9 cellular contexts compared by ENCODE assay signal in the genomic region with DNA sequence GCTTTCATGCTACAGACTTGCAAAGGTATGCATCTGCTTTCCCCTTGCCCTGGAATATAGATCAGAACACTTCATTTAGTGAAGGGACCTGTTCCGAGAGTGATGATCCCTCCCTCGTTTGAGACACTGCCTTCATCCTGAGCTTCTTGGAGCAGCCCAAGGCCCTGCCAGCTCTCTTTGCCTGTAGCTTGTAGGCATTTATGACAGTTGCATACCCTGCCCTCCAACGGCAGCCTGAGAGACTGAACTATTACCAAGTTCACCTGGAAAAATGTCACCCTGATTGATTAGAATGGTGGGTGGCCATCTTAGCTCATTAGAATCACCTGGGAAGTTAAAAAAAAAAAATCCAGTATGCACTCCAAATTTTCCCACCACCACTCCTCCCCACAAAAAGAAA. TPM values are rescaled to one million over a fixed set of nuclear protein-coding genes. Genes with fewer than 3 reads are reported as not detected.
DNase-seq lines count a peak whose midpoint lies in the region; ATAC-seq, FAIRE-seq and TF ChIP-seq lines count a peak whose summit lies in the region.
"Had no signal": no experiment of that assay in that cellular context is flagged by ENCODE, and none has a peak within 500 bp of the region (broad histone marks: within the 10 kb centered on the region; RNA-seq: fewer than 3 reads in every experiment).

No MANE protein-coding gene starts in this region.

- no peak overlapping the region for H4K8ac ChIP-seq in H1 (ENCODE audit: extremely low read depth, insufficient read depth, low read length)

- H3K27ac Mint-ChIP-seq in nephron progenitor cell = no peak overlapping the region

- no peak for TF ChIP-seq EP300 in H1 (IDR thresholded peaks at IDR 0.05; ENCODE audit: borderline replicate concordance in 1 of 2, low read depth in 2 of 2, low read length in 2 of 2)

- H3K4me3 Mint-ChIP-seq in nephron progenitor cell = peak overlapping the region; percentile 92

- 73% methylated on average over 3 of the region's 3 CpGs; no CpG with 5 or more reads in 1 of the 2 experiments for WGBS in H1 (ENCODE audit: extremely low coverage in 1 of 2, insufficient coverage in 1 of 2, insufficient read length in 1 of 2, insufficient replicate concordance in 2 of 2, low coverage in 1 of 2, low lambda C conversion rate in 2 of 2, missing lambda C conversion rate in 1 of 2), 2 experiments

- H2AFZ ChIP-seq in ACC112 (ENCODE audit: low read length, unreplicated experiment) = no peak overlapping the region
- peak overlapping the region; percentile 76; the same call in 1 of the 2 replicates for H2AFZ ChIP-seq in Karpas-422 (ENCODE audit: low read length)
- H2AFZ ChIP-seq in H1 (ENCODE audit: low read length) = no peak overlapping the region

- no peak overlapping the region for H2BK15ac ChIP-seq in H1 (ENCODE audit: low read length)

- H3K79me2 ChIP-seq in ACC112 (ENCODE audit: control insufficient read depth, insufficient read depth, low read length, unreplicated experiment) (no peaks in the 10 kb centered on the region), Karpas-422 (ENCODE audit: low read length) (no peaks in the 10 kb centered on the region), H1 (ENCODE audit: control insufficient read depth in 1 of 2, insufficient read depth in 2 of 2, low read length in 2 of 2) (no peaks in the 10 kb centered on the region)

- DNase-seq in Karpas-422 = peak; percentile 38
- no peak for DNase-seq in H1 (ENCODE audit: low read depth in 1 of 2, low spot score in 2 of 2)
- no peak for DNase-seq in nephron progenitor cell
- DNase-seq in NCI-H187 (lab: John Stamatoyannopoulos, UW) = no peak
- no peak for DNase-seq in NAMALWA (ENCODE audit: low spot score)
- DNase-seq: NCI-H2081 treated with DMSO at 0.1 percent for 48 hours had no signal

- H3K18ac ChIP-seq in H1 (ENCODE audit: extremely low read depth, low read length) = no peak overlapping the region

- no peak overlapping the region for H2AK5ac ChIP-seq in H1 (ENCODE audit: low read depth, low read length)

- no peaks in the 10 kb centered on the region for H3K9me2 ChIP-seq in Karpas-422 (replicated peaks; ENCODE audit: insufficient read depth, low read length)

- H4K20me1 ChIP-seq in Karpas-422 (ENCODE audit: insufficient read depth, low read depth, low read length) (no peaks in the 10 kb centered on the region), H1 (replicated peaks in 1 of 2; ENCODE audit: control insufficient read depth in 1 of 2, insufficient read depth in 2 of 2, low read length in 2 of 2) (peaks cover 0 to 1% of the 10 kb centered on the region in 2 experiments)

- no peak overlapping the region for H3K56ac ChIP-seq in H1 (replicated peaks; ENCODE audit: insufficient read length, low read depth, low read length)

- no peak for TF ChIP-seq POLR2A in H1 (IDR thresholded peaks at IDR 0.05; ENCODE audit: control extremely low read depth in 1 of 2, low read depth in 2 of 2, low read length in 2 of 2)

- H3K27ac ChIP-seq in ACC112 (ENCODE audit: low read depth, low read length) = no peak overlapping the region
- no peak overlapping the region for H3K27ac ChIP-seq in Karpas-422 (ENCODE audit: low read length)
- H3K27ac ChIP-seq in H1 (ENCODE audit: low read depth, low read length) = no peak overlapping the region

- POLR2A ChIA-PET in H1 (lab: Charles Lee; ENCODE audit: partially characterized antibody) = interaction anchor here (1.5 kb wide), 1 partner anchor 55 kb away, joined by 6 read pairs; the partner anchor contains the start of gene PEX26

- H3K36me3 Mint-ChIP-seq in nephron progenitor cell (ENCODE audit: low read depth) = no peaks in the 10 kb centered on the region

- H2BK20ac ChIP-seq in H1 (ENCODE audit: low read length) = no peak overlapping the region

- peak overlapping the region; percentile 98 for H3K4me2 ChIP-seq in Karpas-422 (ENCODE audit: low read depth, low read length, poor library complexity, severe bottlenecking)
- peak overlapping the region; percentile 92 to 95; a peak in 2 of 4 replicates for H3K4me2 ChIP-seq in H1 (ENCODE audit: insufficient read depth in 1 of 2, low read depth in 2 of 2, low read length in 2 of 2)

- H3K4ac ChIP-seq in H1 (replicated peaks; ENCODE audit: insufficient read length, low read depth, low read length) = no peak overlapping the region

- peaks cover 77% of the 10 kb centered on the region for H3K27me3 Mint-ChIP-seq in nephron progenitor cell (ENCODE audit: low read depth, poor library complexity)

- TF ChIP-seq CTCF in H1 (IDR thresholded peaks at IDR 0.05; ENCODE audit: control extremely low read depth in 1 of 3, insufficient read depth in 1 of 3, low read depth in 1 of 3, low read length in 3 of 3) = no peak
- TF ChIP-seq CTCF in nephron progenitor cell (IDR thresholded peaks at IDR 0.05) = no peak

- ATAC-seq in HG03039 (IDR thresholded peaks at IDR 0.05; ENCODE audit: unreplicated experiment) = no peak
- ATAC-seq in GM21526 (IDR thresholded peaks at IDR 0.05; ENCODE audit: low FRiP score, unreplicated experiment) = no peak

- CTCF ChIA-PET in H1 (lab: Charles Lee; ENCODE audit: partially characterized antibody) = interaction anchor here (0.7 to 1.6 kb wide), 6 partner anchors 11 to 733 kb away, joined by 3 to 6 read pairs (median 3); no protein-coding TSS in a partner anchor

- H3K4me1 Mint-ChIP-seq in nephron progenitor cell = peaks cover 19% of the 10 kb centered on the region

- no peak for FAIRE-seq in H1 (lab: Jason Lieb, UNC)

- no peaks in the 10 kb centered on the region for H3K9me3 ChIP-seq in Karpas-422 (ENCODE audit: low read length)
- no peaks in the 10 kb centered on the region for H3K9me3 ChIP-seq in H1 (ENCODE audit: insufficient read depth in 2 of 2, low read depth in 1 of 2, low read length in 1 of 2)

- TF ChIP-seq RAD21 in H1 (IDR thresholded peaks at IDR 0.05 in 1 of 2, conservative IDR thresholded peaks at IDR 0.05 in 1 of 2; ENCODE audit: low read depth in 2 of 2, low read length in 2 of 2) = no peak

- no peaks in the 10 kb centered on the region for H3K36me3 ChIP-seq in ACC112 (ENCODE audit: insufficient read depth, low read length)
- H3K36me3 ChIP-seq in Karpas-422 (ENCODE audit: insufficient read depth, low read length) = no peaks in the 10 kb centered on the region
- no peaks in the 10 kb centered on the region for H3K36me3 ChIP-seq in H1 (ENCODE audit: control insufficient read depth in 2 of 4, insufficient read depth in 4 of 4, low read length in 3 of 4)

- H3K4me3 ChIP-seq in ACC112 (ENCODE audit: low read depth, low read length) (peak overlapping the region; percentile 85; the same call in 1 of the 2 replicates), Karpas-422 (ENCODE audit: low read length) (peak overlapping the region; percentile 88), H1 (ENCODE audit: extremely low read depth in 1 of 4, insufficient read depth in 2 of 4, low read depth in 3 of 4, low read length in 4 of 4) (peak overlapping the region in 1 of 4 experiments; percentile 66; a peak in 3 of 8 replicates)

- peaks cover 13% of the 10 kb centered on the region for H3K23me2 ChIP-seq in H1 (ENCODE audit: low read depth, low read length)

- H2BK5ac ChIP-seq in H1 (ENCODE audit: low read depth, low read length) = no peak overlapping the region

- no peaks in the 10 kb centered on the region for H3K9me3 Mint-ChIP-seq in nephron progenitor cell

- H3K14ac ChIP-seq in H1 (ENCODE audit: insufficient read length) = no peak overlapping the region

- H3K79me1 ChIP-seq in H1 (ENCODE audit: low read depth, low read length) = no peaks in the 10 kb centered on the region

- peaks cover 6% of the 10 kb centered on the region for H3K4me1 ChIP-seq in ACC112 (ENCODE audit: control insufficient read depth, insufficient read depth, low read length, unreplicated experiment)
- H3K4me1 ChIP-seq in Karpas-422 (ENCODE audit: low read length) = peaks cover 24% of the 10 kb centered on the region
- peaks cover 0 to 10% (median 5%) of the 10 kb centered on the region in 4 experiments; a peak in 6 of 7 replicates for H3K4me1 ChIP-seq in H1 (replicated peaks in 1 of 4; ENCODE audit: control insufficient read depth in 3 of 4, insufficient read depth in 4 of 4, low read length in 3 of 4)

- no peak overlapping the region for H4K91ac ChIP-seq in H1 (replicated peaks; ENCODE audit: insufficient read length, low read length)

- H3K23ac ChIP-seq in H1 (ENCODE audit: insufficient read length) = no peak overlapping the region

- H2BK120ac ChIP-seq in H1 (replicated peaks; ENCODE audit: low read depth, low read length) = no peak overlapping the region

- no peak overlapping the region for H2BK12ac ChIP-seq in H1 (ENCODE audit: low read depth, low read length)

- H4K5ac ChIP-seq in H1 (ENCODE audit: insufficient read length, low read depth, low read length) = no peak overlapping the region

- H3K9ac ChIP-seq in Karpas-422 (ENCODE audit: low read length) (peak overlapping the region; percentile 78), H1 (replicated peaks in 1 of 4; ENCODE audit: extremely low read depth in 1 of 4, low read depth in 3 of 4, low read length in 3 of 4) (no peak overlapping the region)

- H3K27me3 ChIP-seq in ACC112 (ENCODE audit: insufficient read depth, low read length) (no peaks in the 10 kb centered on the region), Karpas-422 (ENCODE audit: low read length) (no peaks in the 10 kb centered on the region), H1 (replicated peaks in 1 of 4; ENCODE audit: control insufficient read depth in 3 of 4, extremely low read depth in 1 of 4, insufficient read depth in 3 of 4, low read length in 3 of 4) (peaks cover 15 to 33% (median 25%) of the 10 kb centered on the region in 4 experiments)

RNA-seq across cellular contexts. Expression of gene MICAL3, which starts 1.5 kb away (rescaled TPM):
- total RNA-seq in Karpas-422 (2014; rRNA removed; shearing (Covaris generic); ENCODE audit: low replicate concordance) = 54.9 and 64.1 TPM in 2 replicates
- 39.2 and 41.8 TPM in 2 replicates for total RNA-seq in H1 (2021; fragmentation: NEBNext Ultra II Directional; extraction: Animal tissue kit (Norgen Biotek cat#: 25700))
- polyA plus RNA-seq in H1 (2011; rRNA removed) = 8.3 and 10.8 TPM in 2 replicates
- polyA plus RNA-seq in H1 (2011; cell fraction: cytosol; rRNA removed) = 10.7 TPM
- polyA plus RNA-seq in H1 (2011; cell fraction: nucleus; rRNA removed) = 32.8 TPM
- 18.4 to 26.8 TPM (median 20.0 TPM) in 4 replicates for polyA plus RNA-seq in H1 (2012, experiment 1 of 2)
- 5.5 TPM for polyA plus RNA-seq in H1 (2012, experiment 2 of 2)
- polyA plus RNA-seq in H1 (2013, experiment 1 of 2) = 13.1 TPM
- polyA plus RNA-seq in H1 (2013, experiment 2 of 2) = 13.3 TPM
- 31.2 and 33.7 TPM in 2 replicates for polyA minus RNA-seq in H1 (2011; rRNA and poly(A)+ RNA removed)
- 13.2 TPM for polyA minus RNA-seq in H1 (2011; cell fraction: cytosol; rRNA and poly(A)+ RNA removed)
- 34.5 TPM for polyA minus RNA-seq in H1 (2011; cell fraction: nucleus; rRNA and poly(A)+ RNA removed)

RNA-seq across cellular contexts. Expression of gene PEX26, which starts 54.9 kb away (rescaled TPM):
- 22.4 and 27.5 TPM in 2 replicates for total RNA-seq in Karpas-422 (2014; rRNA removed; shearing (Covaris generic); ENCODE audit: low replicate concordance)
- total RNA-seq in H1 (2021; fragmentation: NEBNext Ultra II Directional; extraction: Animal tissue kit (Norgen Biotek cat#: 25700)) = 46.6 and 49.0 TPM in 2 replicates
- 33.1 and 41.9 TPM in 2 replicates for polyA plus RNA-seq in H1 (2011; rRNA removed)
- polyA plus RNA-seq in H1 (2011; cell fraction: cytosol; rRNA removed) = 29.4 TPM
- polyA plus RNA-seq in H1 (2011; cell fraction: nucleus; rRNA removed) = 35.7 TPM
- polyA plus RNA-seq in H1 (2012, experiment 1 of 2) = 33.8 to 41.7 TPM (median 38.8 TPM) in 4 replicates
- polyA plus RNA-seq in H1 (2012, experiment 2 of 2) = 43.1 TPM
- polyA plus RNA-seq in H1 (2013, experiment 1 of 2) = 26.5 TPM
- 27.2 TPM for polyA plus RNA-seq in H1 (2013, experiment 2 of 2)
- 41.2 and 46.0 TPM in 2 replicates for polyA minus RNA-seq in H1 (2011; rRNA and poly(A)+ RNA removed)
- polyA minus RNA-seq in H1 (2011; cell fraction: cytosol; rRNA and poly(A)+ RNA removed) = 21.4 TPM
- 20.6 TPM for polyA minus RNA-seq in H1 (2011; cell fraction: nucleus; rRNA and poly(A)+ RNA removed)
